Comparison of ENCODE assay signal across 14 cellular contexts in genomic region chr3:139772539-139773500, GRCh38.
DNase-seq lines count a peak whose midpoint lies in the region; ATAC-seq and TF ChIP-seq lines count a peak whose summit lies in the region.
"Had no signal": no experiment of that assay in that cellular context is flagged by ENCODE, and none has a peak within 500 bp of the region (broad histone marks: within the 10 kb centered on the region; RNA-seq: fewer than 3 reads in every experiment).

No MANE protein-coding gene starts in this region.

- DNase-seq in Daoy (ENCODE audit: low read depth) = peak; percentile 96
- DNase-seq in NCI-H226 = peak; percentile 16
- DNase-seq in dedifferentiated amniotic fluid mesenchymal stem cell (ENCODE audit: extremely low spot score) = peak; percentile 65
- DNase-seq in activated CD4-positive, alpha-beta memory T cell treated with anti-CD3 and anti-CD28 coated beads for 36 hours = no peak
- no peak for DNase-seq in cortex of kidney (lab: John Stamatoyannopoulos, UW)
- DNase-seq: amygdala; CD8-positive, alpha-beta memory T cell; erythroblast; left cardiac atrium; NCI-H1436 treated with DMSO at 0.1 percent for 48 hours; stimulated activated CD4-positive, alpha-beta T cell treated with anti-CD3 and anti-CD28 coated beads, Interleukin-4, amount 100 ng/mL, for 4 hours had no signal

- H3K4me3 Mint-ChIP-seq in nephron = peak overlapping the region in 1 of 3 experiments; percentile 1
- no peak overlapping the region for H3K4me3 Mint-ChIP-seq in activated CD4-positive, alpha-beta memory T cell treated with anti-CD3 and anti-CD28 coated beads for 36 hours
- H3K4me3 Mint-ChIP-seq: CD8-positive, alpha-beta memory T cell had no signal

- H3K27me3 Mint-ChIP-seq in nephron (ENCODE audit: low read depth) = peaks cover 6% of the 10 kb centered on the region
- no peaks in the 10 kb centered on the region for H3K27me3 Mint-ChIP-seq in activated CD4-positive, alpha-beta memory T cell treated with anti-CD3 and anti-CD28 coated beads for 36 hours

- CTCF ChIA-PET in activated CD4-positive, alpha-beta memory T cell treated with anti-CD3 and anti-CD28 coated beads for 36 hours (lab: Charles Lee) = interaction anchor here (0.6 kb wide), 1 partner anchor 1226 kb away, joined by 3 read pairs; no protein-coding TSS in a partner anchor

- H3K9me3 Mint-ChIP-seq in nephron = no peaks in the 10 kb centered on the region
- no peaks in the 10 kb centered on the region for H3K9me3 Mint-ChIP-seq in activated CD4-positive, alpha-beta memory T cell treated with anti-CD3 and anti-CD28 coated beads for 36 hours
- H3K9me3 Mint-ChIP-seq: CD8-positive, alpha-beta memory T cell had no signal

- POLR2A ChIA-PET in activated CD4-positive, alpha-beta memory T cell treated with anti-CD3 and anti-CD28 coated beads for 36 hours (lab: Charles Lee) = no interaction called here

- no peak for ATAC-seq in activated CD4-positive, CD25-positive, alpha-beta regulatory T cell treated with anti-CD3 and anti-CD28 coated beads, Interleukin-2, amount 50 U/mL, for 24 hours
- ATAC-seq in GM18511 (IDR thresholded peaks at IDR 0.05; ENCODE audit: unreplicated experiment) = no peak

- peaks cover 67% of the 10 kb centered on the region for H3K4me1 Mint-ChIP-seq in nephron
- no peaks in the 10 kb centered on the region for H3K4me1 Mint-ChIP-seq in activated CD4-positive, alpha-beta memory T cell treated with anti-CD3 and anti-CD28 coated beads for 36 hours (ENCODE audit: low read depth)
- H3K4me1 Mint-ChIP-seq: CD8-positive, alpha-beta memory T cell had no signal

- H3K36me3 Mint-ChIP-seq in nephron (ENCODE audit: low read depth) = no peaks in the 10 kb centered on the region
- no peaks in the 10 kb centered on the region for H3K36me3 Mint-ChIP-seq in activated CD4-positive, alpha-beta memory T cell treated with anti-CD3 and anti-CD28 coated beads for 36 hours
- H3K36me3 Mint-ChIP-seq: CD8-positive, alpha-beta memory T cell had no signal

- peak overlapping the region in 2 of 3 experiments; percentile 82 to 92 for H3K27ac Mint-ChIP-seq in nephron
- H3K27ac Mint-ChIP-seq in activated CD4-positive, alpha-beta memory T cell treated with anti-CD3 and anti-CD28 coated beads for 36 hours = no peak overlapping the region
- H3K27ac Mint-ChIP-seq: CD8-positive, alpha-beta memory T cell had no signal

- intact Hi-C loops in activated CD4-positive, alpha-beta memory T cell treated with anti-CD3 and anti-CD28 coated beads for 36 hours (cut with micrococcal nuclease) = no loop called here

- no peak for TF ChIP-seq CTCF in nephron (IDR thresholded peaks at IDR 0.05; ENCODE audit: unreplicated experiment in 3 of 3)

Comparison
In these comparisons a context has a peak if more than half of its experiments do, and no peak if none do; other contexts are left out.
1. DNase-seq: peak in Daoy (single experiment), NCI-H226 (single experiment) and dedifferentiated amniotic fluid mesenchymal stem cell (single experiment); none in activated CD4-positive, alpha-beta memory T cell treated with anti-CD3 and anti-CD28 coated beads for 36 hours (single experiment) and cortex of kidney (single experiment).